Comparison of ENCODE assay signal across 1 cellular context in the genomic region with DNA sequence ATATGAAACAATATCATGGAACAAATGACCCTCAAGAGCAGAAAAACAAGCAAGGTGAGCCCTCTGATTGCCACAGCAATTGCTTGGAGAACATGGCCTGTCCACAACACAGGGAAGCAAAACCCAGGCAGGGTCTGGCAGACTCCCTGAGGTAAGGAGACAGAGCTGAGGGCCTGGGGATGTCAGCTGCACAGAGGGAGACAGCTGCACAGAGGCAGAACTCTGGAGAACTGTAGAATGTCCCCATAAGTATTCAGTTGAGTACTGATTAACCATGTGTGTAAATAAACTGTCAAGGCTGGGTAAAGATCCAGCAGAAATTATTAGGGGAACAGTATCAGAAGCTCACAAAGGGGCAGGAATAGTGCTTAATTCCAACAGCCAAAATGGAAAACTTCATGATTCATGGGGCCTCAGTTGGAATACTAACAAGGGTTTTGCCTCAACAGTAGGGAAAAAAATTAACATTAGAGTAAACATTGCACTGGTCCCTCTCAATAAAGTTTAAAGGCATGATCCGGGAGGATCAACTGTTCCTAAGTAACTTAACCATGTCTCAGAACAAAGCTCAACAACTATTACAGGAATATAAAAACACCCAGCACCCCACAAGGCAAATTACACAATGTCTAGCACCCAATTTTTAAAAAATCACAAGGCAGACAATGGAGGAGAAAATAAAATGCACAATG.
TF ChIP-seq lines count a peak whose summit lies in the region.

No MANE protein-coding gene starts in this region.

TF ChIP-seq in IMR-90, 13 proteins besides CTCF, POLR2A, EP300 and RAD21 (continued from another document):
- TF ChIP-seq FOS (IDR thresholded peaks at IDR 0.05; ENCODE audit: low read depth, low read length) (no peak), RCOR1 (IDR thresholded peaks at IDR 0.05; ENCODE audit: insufficient replicate concordance, low read length) (no peak), MAFK (IDR thresholded peaks at IDR 0.05; ENCODE audit: low read depth, low read length) (no peak), BHLHE40 (IDR thresholded peaks at IDR 0.05; ENCODE audit: low read depth, low read length) (no peak), NFE2L2 (IDR thresholded peaks at IDR 0.05; ENCODE audit: low read depth, low read length) (no peak), SMC3 (IDR thresholded peaks at IDR 0.05; ENCODE audit: low read depth, low read length) (no peak), MXI1 (IDR thresholded peaks at IDR 0.05; ENCODE audit: borderline replicate concordance, low read depth, low read length) (no peak), CHD1 (IDR thresholded peaks at IDR 0.05; ENCODE audit: low read depth, low read length) (no peak), MAZ (IDR thresholded peaks at IDR 0.05; ENCODE audit: borderline replicate concordance, low read depth, low read length) (no peak), RFX5 (IDR thresholded peaks at IDR 0.05; ENCODE audit: low read depth, low read length) (no peak)
- TF ChIP-seq, protein P1, sequence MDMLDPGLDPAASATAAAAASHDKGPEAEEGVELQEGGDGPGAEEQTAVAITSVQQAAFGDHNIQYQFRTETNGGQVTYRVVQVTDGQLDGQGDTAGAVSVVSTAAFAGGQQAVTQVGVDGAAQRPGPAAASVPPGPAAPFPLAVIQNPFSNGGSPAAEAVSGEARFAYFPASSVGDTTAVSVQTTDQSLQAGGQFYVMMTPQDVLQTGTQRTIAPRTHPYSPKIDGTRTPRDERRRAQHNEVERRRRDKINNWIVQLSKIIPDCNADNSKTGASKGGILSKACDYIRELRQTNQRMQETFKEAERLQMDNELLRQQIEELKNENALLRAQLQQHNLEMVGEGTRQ (IDR thresholded peaks at IDR 0.05; ENCODE audit: low read depth, low read length): no peak
- TF ChIP-seq, protein P2, sequence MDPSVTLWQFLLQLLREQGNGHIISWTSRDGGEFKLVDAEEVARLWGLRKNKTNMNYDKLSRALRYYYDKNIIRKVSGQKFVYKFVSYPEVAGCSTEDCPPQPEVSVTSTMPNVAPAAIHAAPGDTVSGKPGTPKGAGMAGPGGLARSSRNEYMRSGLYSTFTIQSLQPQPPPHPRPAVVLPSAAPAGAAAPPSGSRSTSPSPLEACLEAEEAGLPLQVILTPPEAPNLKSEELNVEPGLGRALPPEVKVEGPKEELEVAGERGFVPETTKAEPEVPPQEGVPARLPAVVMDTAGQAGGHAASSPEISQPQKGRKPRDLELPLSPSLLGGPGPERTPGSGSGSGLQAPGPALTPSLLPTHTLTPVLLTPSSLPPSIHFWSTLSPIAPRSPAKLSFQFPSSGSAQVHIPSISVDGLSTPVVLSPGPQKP (IDR thresholded peaks at IDR 0.05; ENCODE audit: borderline replicate concordance, low read depth, low read length): no peak
TF ChIP-seq in IMR-90: peak in this region for 0.
